8 cellular contexts compared by ENCODE assay signal in the genomic region with DNA sequence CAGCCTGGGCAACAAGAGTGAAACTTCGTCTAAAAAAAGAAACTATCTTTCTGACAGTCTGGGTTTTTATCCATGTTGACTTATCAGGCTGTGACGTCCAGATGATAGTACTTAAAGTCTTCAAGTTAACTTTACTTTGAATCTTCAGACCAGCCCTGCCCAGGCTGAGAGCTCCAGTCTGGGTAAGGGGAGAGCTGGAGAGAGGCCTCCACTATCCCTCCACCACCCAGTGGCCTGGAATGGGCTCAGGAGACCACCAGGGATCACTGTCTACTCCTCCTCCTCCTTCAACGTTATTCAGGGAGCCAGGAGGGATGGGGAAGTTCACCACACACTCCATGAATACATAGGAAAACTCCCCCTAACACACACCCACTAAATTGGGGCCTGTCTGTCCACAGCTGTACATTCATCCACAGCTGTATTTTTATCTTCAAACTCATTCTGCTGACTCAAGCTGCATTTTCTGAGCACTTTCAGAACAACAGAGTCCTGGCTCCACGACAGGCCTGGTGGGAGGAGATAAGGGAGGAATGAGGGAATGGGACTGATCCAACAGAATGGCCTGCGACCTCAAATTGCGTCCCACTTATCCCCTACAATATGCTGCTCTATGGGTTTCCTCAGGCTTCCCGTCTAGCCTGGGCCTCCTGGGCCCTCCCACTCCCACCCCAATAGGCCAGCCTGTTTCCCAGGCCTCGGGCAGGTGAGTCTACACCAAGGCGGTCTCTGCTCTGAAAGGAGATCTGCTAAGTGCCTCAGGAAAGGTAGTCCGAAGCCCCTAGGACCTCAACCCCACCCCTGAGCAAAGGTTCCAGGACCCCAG. TPM values are rescaled to one million over a fixed set of nuclear protein-coding genes. Genes with fewer than 3 reads are reported as not detected.
DNase-seq lines count a peak whose midpoint lies in the region; ATAC-seq, FAIRE-seq and TF ChIP-seq lines count a peak whose summit lies in the region.

No MANE protein-coding gene starts in this region.

- intact Hi-C loops in activated CD4-positive, alpha-beta memory T cell treated with anti-CD3 and anti-CD28 coated beads for 36 hours (cut with micrococcal nuclease) = no loop called here
- intact Hi-C loops in left ventricle myocardium superior (cut with micrococcal nuclease) = no loop called here
- intact Hi-C loops in prostate gland (cut with DNase I) = no loop called here

- H3K36me3 ChIP-seq in prostate gland = peaks cover 0 to 6% of the 10 kb centered on the region in 2 donors

- POLR2A ChIA-PET in activated CD4-positive, alpha-beta memory T cell treated with anti-CD3 and anti-CD28 coated beads for 36 hours (lab: Charles Lee) = interaction anchor here (1.3 kb wide), 1 partner anchor 11 kb away, joined by 4 read pairs; no protein-coding TSS in a partner anchor

- no peaks in the 10 kb centered on the region for H3K27me3 ChIP-seq in prostate gland (replicated peaks; ENCODE audit: insufficient read depth)

- no peak for FAIRE-seq in H54 (lab: Jason Lieb, UNC)

- H3K36me3 Mint-ChIP-seq in HFFc6 (ENCODE audit: low read depth) = no peaks in the 10 kb centered on the region
- H3K36me3 Mint-ChIP-seq in activated CD4-positive, alpha-beta memory T cell treated with anti-CD3 and anti-CD28 coated beads for 36 hours = no peaks in the 10 kb centered on the region

- no peaks in the 10 kb centered on the region for H3K4me1 ChIP-seq in prostate gland (replicated peaks)

- H3K9me3 Mint-ChIP-seq in HFFc6 = no peaks in the 10 kb centered on the region
- no peaks in the 10 kb centered on the region for H3K9me3 Mint-ChIP-seq in activated CD4-positive, alpha-beta memory T cell treated with anti-CD3 and anti-CD28 coated beads for 36 hours

- ATAC-seq in left ventricle myocardium superior (peak; percentile 54), GM19452 (IDR thresholded peaks at IDR 0.05; ENCODE audit: unreplicated experiment) (no peak)

- H3K4me3 ChIP-seq in prostate gland = peak overlapping the region; percentile 76 to 84

- TF ChIP-seq CTCF in HFFc6 (IDR thresholded peaks at IDR 0.05) = no peak
- TF ChIP-seq CTCF in prostate gland (IDR thresholded peaks at IDR 0.05) = no peak

- no peak for DNase-seq in HFFc6
- DNase-seq in activated CD4-positive, alpha-beta memory T cell treated with anti-CD3 and anti-CD28 coated beads for 36 hours = no peak
- peak; percentile 56 for DNase-seq in left ventricle myocardium superior
- DNase-seq in prostate gland (ENCODE audit: low spot score) = no peak
- DNase-seq in H54 (ENCODE audit: insufficient read length, low spot score) = no peak
- DNase-seq in activated CD8-positive, alpha-beta memory T cell treated with anti-CD3 and anti-CD28 coated beads, Interleukin-2, amount 50 U/mL, for 4 hours = no peak
- no peak for DNase-seq in AML-193 (lab: John Stamatoyannopoulos, UW)

- 61% methylated on average over 10 of the region's 10 CpGs for WGBS in prostate gland

- no peak overlapping the region; the same call in 1 of the 2 replicates for H3K27ac Mint-ChIP-seq in HFFc6
- H3K27ac Mint-ChIP-seq in activated CD4-positive, alpha-beta memory T cell treated with anti-CD3 and anti-CD28 coated beads for 36 hours = no peak overlapping the region

- no peak for TF ChIP-seq POLR2A in prostate gland (IDR thresholded peaks at IDR 0.05)
- TF ChIP-seq POLR2A in H54 (IDR thresholded peaks at IDR 0.05; ENCODE audit: low read depth, low read length) = no peak

- H3K9me3 ChIP-seq in prostate gland = no peaks in the 10 kb centered on the region

- peaks cover 4% of the 10 kb centered on the region for H3K27me3 Mint-ChIP-seq in HFFc6 (ENCODE audit: insufficient read depth)
- H3K27me3 Mint-ChIP-seq in activated CD4-positive, alpha-beta memory T cell treated with anti-CD3 and anti-CD28 coated beads for 36 hours = peaks cover 13% of the 10 kb centered on the region

- H3K4me3 Mint-ChIP-seq in HFFc6 = peak overlapping the region; percentile 87
- peak overlapping the region; percentile 72 for H3K4me3 Mint-ChIP-seq in activated CD4-positive, alpha-beta memory T cell treated with anti-CD3 and anti-CD28 coated beads for 36 hours

- CTCF ChIA-PET in activated CD4-positive, alpha-beta memory T cell treated with anti-CD3 and anti-CD28 coated beads for 36 hours (lab: Charles Lee) = interaction anchor here (2.2 to 8.7 kb wide), 3 partner anchors 19 to 299 kb away, joined by 6 to 84 read pairs (median 20); no protein-coding TSS in a partner anchor

- peaks cover 17% of the 10 kb centered on the region for H3K4me1 Mint-ChIP-seq in HFFc6 (ENCODE audit: low read depth)
- H3K4me1 Mint-ChIP-seq in activated CD4-positive, alpha-beta memory T cell treated with anti-CD3 and anti-CD28 coated beads for 36 hours (ENCODE audit: low read depth) = peaks cover 10% of the 10 kb centered on the region

- peak overlapping the region; percentile 81 to 89 for H3K27ac ChIP-seq in prostate gland

RNA-seq across cellular contexts. Expression of gene SLC45A3, which starts 1.8 kb away (rescaled TPM):
- total RNA-seq in HFFc6 (2021; fragmentation: NEBNext Ultra II Directional; extraction: Animal tissue kit (Norgen Biotek cat#: 25700)) = 1 to 10 TPM; 1.1 to 2.4 (median 1.4) TPM
- under 1 TPM; 0.55 to 0.56 TPM for total RNA-seq in activated CD4-positive, alpha-beta memory T cell treated with anti-CD3 and anti-CD28 coated beads for 36 hours
- total RNA-seq in left ventricle myocardium superior = 6.6 TPM
- total RNA-seq in prostate gland = 1,000 to 10,000 TPM in 1 of 2 donors, 100 to 1,000 TPM in 1; 505 to 1,326 TPM

RNA-seq across cellular contexts. Expression of gene ELK4, which starts 46.7 kb away (rescaled TPM):
- 10 to 100 TPM; 32.9 to 37.6 (median 35.6) TPM for total RNA-seq in HFFc6 (2021; fragmentation: NEBNext Ultra II Directional; extraction: Animal tissue kit (Norgen Biotek cat#: 25700))
- 10 to 100 TPM; 60.7 to 65.8 TPM for total RNA-seq in activated CD4-positive, alpha-beta memory T cell treated with anti-CD3 and anti-CD28 coated beads for 36 hours
- total RNA-seq in left ventricle myocardium superior (40.5 TPM), prostate gland (10 to 100 TPM; 58.8 to 62.7 TPM)

Comparison
In these comparisons a context has a peak if more than half of its experiments do, and no peak if none do; other contexts are left out.
1. RNA of gene SLC45A3, which starts 1.8 kb away (total RNA-seq): 505 to 1,326 TPM in prostate gland; 6.6 TPM in left ventricle myocardium superior (single experiment), 1.1 to 2.4 TPM in HFFc6 and 0.55 to 0.56 TPM in activated CD4-positive, alpha-beta memory T cell treated with anti-CD3 and anti-CD28 coated beads for 36 hours; every median in the first group is over 10 times any median in the second.